ENCODE assay signal across 9 cellular contexts in genomic region chr18:10490401-10491289, GRCh38. TPM values are rescaled to one million over a fixed set of nuclear protein-coding genes. Genes with fewer than 3 reads are reported as not detected.
DNase-seq lines count a peak whose midpoint lies in the region; ATAC-seq and TF ChIP-seq lines count a peak whose summit lies in the region.
"Had no signal": no experiment of that assay in that cellular context is flagged by ENCODE, and none has a peak within 500 bp of the region (broad histone marks: within the 10 kb centered on the region; RNA-seq: fewer than 3 reads in every experiment).

No MANE protein-coding gene starts in this region.

- ATAC-seq in HG02870 (IDR thresholded peaks at IDR 0.05; ENCODE audit: unreplicated experiment) = peak; percentile 88
- ATAC-seq in naive thymus-derived CD4-positive, alpha-beta T cell = peak; percentile 98
- no peak for ATAC-seq in foreskin keratinocyte

- peak; percentile 72 for DNase-seq in NCI-H82 (lab: John Stamatoyannopoulos, UW)
- no peak for DNase-seq in NCI-H82 treated with DMSO at 0.1 percent for 48 hours (lab: John Stamatoyannopoulos, UW; ENCODE audit: unreplicated experiment)
- DNase-seq in OCI-LY7 (ENCODE audit: low spot score) = peak; percentile 95
- peak; percentile 14 for DNase-seq in activated T-helper 1 cell treated with anti-CD3 and anti-CD28 coated beads, Interleukin-12 subunit alpha, Interleukin-12 subunit beta, Interleukin-2, Interleukin-4 antibody, amounts not matched to agents 30 ng/mL and 10 ng/mL and 1 ng/mL, durations not matched to agents 14 hours and 24 hours and 36 hours (ENCODE audit: low spot score)
- DNase-seq in naive thymus-derived CD4-positive, alpha-beta T cell = peak; percentile 23 to 69 (median 60)
- DNase-seq in foreskin keratinocyte = no peak
- no peak for DNase-seq in NCI-H1417 treated with DMSO at 0.1 percent for 48 hours (lab: John Stamatoyannopoulos, UW)

- H3K9me3 Mint-ChIP-seq in activated T-helper 1 cell treated with anti-CD3 and anti-CD28 coated beads, Interleukin-12 subunit alpha, Interleukin-12 subunit beta, Interleukin-2, Interleukin-4 antibody, amounts not matched to agents 30 ng/mL and 10 ng/mL and 1 ng/mL, durations not matched to agents 14 hours and 24 hours and 36 hours = no peaks in the 10 kb centered on the region
- no peaks in the 10 kb centered on the region for H3K9me3 Mint-ChIP-seq in naive thymus-derived CD4-positive, alpha-beta T cell

- intact Hi-C loops in OCI-LY7 (cut with micrococcal nuclease; ENCODE audit: unreplicated experiment) = no loop called here
- intact Hi-C loops in activated T-helper 1 cell treated with anti-CD3 and anti-CD28 coated beads, Interleukin-12 subunit alpha, Interleukin-12 subunit beta, Interleukin-2, Interleukin-4 antibody, amounts not matched to agents 30 ng/mL and 10 ng/mL and 1 ng/mL, durations not matched to agents 14 hours and 24 hours and 36 hours (cut with micrococcal nuclease) = loop anchor here (10.0 kb wide), 1 partner anchor 276 kb away; no protein-coding TSS in a partner anchor
- intact Hi-C loops in naive thymus-derived CD4-positive, alpha-beta T cell (cut with micrococcal nuclease) = loop anchor here in 1 of 2 donors (1.0 kb wide), 1 partner anchor 35 kb away; no protein-coding TSS in a partner anchor

- H3K79me2 ChIP-seq in OCI-LY7 (ENCODE audit: insufficient read depth, low read depth, low read length) = no peaks in the 10 kb centered on the region
- H3K79me2 ChIP-seq: parathyroid adenoma had no signal

- no TSS peak for BruUV-seq in OCI-LY7 (replicated peaks; lab: Mats Ljungman, UMichigan)

- peak overlapping the region; percentile 95; the same call in 1 of the 2 replicates for H2AFZ ChIP-seq in OCI-LY7 (ENCODE audit: low read length)
- H2AFZ ChIP-seq: parathyroid adenoma had no signal

- H3K36me3 ChIP-seq in OCI-LY7 (ENCODE audit: insufficient read depth, low read length) = no peaks in the 10 kb centered on the region
- H3K36me3 ChIP-seq in naive thymus-derived CD4-positive, alpha-beta T cell (ENCODE audit: control insufficient read depth in 2 of 3, insufficient read depth in 3 of 3, low read length in 3 of 3) = no peaks in the 10 kb centered on the region

- CTCF ChIA-PET in OCI-LY7 (lab: Charles Lee; ENCODE audit: unreplicated experiment) = interaction anchor here (0.6 to 1.3 kb wide), 4 partner anchors 9 to 496 kb away, joined by 3 to 8 read pairs (median 4); no protein-coding TSS in a partner anchor
- CTCF ChIA-PET in naive thymus-derived CD4-positive, alpha-beta T cell (lab: Charles Lee) = interaction anchor here (1.4 kb wide), 1 partner anchor 44 kb away, joined by 3 read pairs; no protein-coding TSS in a partner anchor

- POLR2A ChIA-PET in OCI-LY7 (lab: Charles Lee) = interaction anchor here (0.6 to 1.9 kb wide), 4 partner anchors 10 to 595 kb away, joined by 3 to 14 read pairs (median 3); no protein-coding TSS in a partner anchor
- POLR2A ChIA-PET in naive thymus-derived CD4-positive, alpha-beta T cell (lab: Charles Lee) = no interaction called here

- H3K27ac Mint-ChIP-seq in activated T-helper 1 cell treated with anti-CD3 and anti-CD28 coated beads, Interleukin-12 subunit alpha, Interleukin-12 subunit beta, Interleukin-2, Interleukin-4 antibody, amounts not matched to agents 30 ng/mL and 10 ng/mL and 1 ng/mL, durations not matched to agents 14 hours and 24 hours and 36 hours = no peak overlapping the region
- H3K27ac Mint-ChIP-seq in naive thymus-derived CD4-positive, alpha-beta T cell = peak overlapping the region in 4 of 9 donors; percentile 44 to 85 (median 62)

- H3K4me2 ChIP-seq in OCI-LY7 (ENCODE audit: low read length) = peak overlapping the region; percentile 17; the same call in 1 of the 2 replicates

- H3K9me3 ChIP-seq in OCI-LY7 (ENCODE audit: low read length) = no peaks in the 10 kb centered on the region
- no peaks in the 10 kb centered on the region for H3K9me3 ChIP-seq in naive thymus-derived CD4-positive, alpha-beta T cell (ENCODE audit: control insufficient read depth in 2 of 3, low read length in 3 of 3)

- H3K27me3 Mint-ChIP-seq in activated T-helper 1 cell treated with anti-CD3 and anti-CD28 coated beads, Interleukin-12 subunit alpha, Interleukin-12 subunit beta, Interleukin-2, Interleukin-4 antibody, amounts not matched to agents 30 ng/mL and 10 ng/mL and 1 ng/mL, durations not matched to agents 14 hours and 24 hours and 36 hours (ENCODE audit: insufficient read depth) = peaks cover 1% of the 10 kb centered on the region
- peaks cover 0 to 2% (median 0%) of the 10 kb centered on the region in 5 donors for H3K27me3 Mint-ChIP-seq in naive thymus-derived CD4-positive, alpha-beta T cell

- no peaks in the 10 kb centered on the region for H4K20me1 ChIP-seq in OCI-LY7 (ENCODE audit: insufficient read depth, low read length)

- H3K27me3 ChIP-seq in naive thymus-derived CD4-positive, alpha-beta T cell (ENCODE audit: control insufficient read depth in 2 of 2, insufficient read depth in 2 of 2, low read length in 2 of 2) = no peaks in the 10 kb centered on the region
- H3K27me3 ChIP-seq in foreskin keratinocyte = no peaks in the 10 kb centered on the region

- H3K27ac ChIP-seq in OCI-LY7 (ENCODE audit: low read depth, low read length, poor library complexity, severe bottlenecking) = peak overlapping the region; percentile 6
- H3K27ac ChIP-seq in naive thymus-derived CD4-positive, alpha-beta T cell (ENCODE audit: low read depth, low read length) = no peak overlapping the region
- H3K27ac ChIP-seq in foreskin keratinocyte = no peak overlapping the region
- H3K27ac ChIP-seq: parathyroid adenoma had no signal

- H3K4me1 Mint-ChIP-seq in activated T-helper 1 cell treated with anti-CD3 and anti-CD28 coated beads, Interleukin-12 subunit alpha, Interleukin-12 subunit beta, Interleukin-2, Interleukin-4 antibody, amounts not matched to agents 30 ng/mL and 10 ng/mL and 1 ng/mL, durations not matched to agents 14 hours and 24 hours and 36 hours (ENCODE audit: low read depth) = peaks cover 10% of the 10 kb centered on the region
- H3K4me1 Mint-ChIP-seq in naive thymus-derived CD4-positive, alpha-beta T cell = peaks cover 0 to 11% (median 9%) of the 10 kb centered on the region in 7 donors

- no peak overlapping the region for H3K4me3 Mint-ChIP-seq in activated T-helper 1 cell treated with anti-CD3 and anti-CD28 coated beads, Interleukin-12 subunit alpha, Interleukin-12 subunit beta, Interleukin-2, Interleukin-4 antibody, amounts not matched to agents 30 ng/mL and 10 ng/mL and 1 ng/mL, durations not matched to agents 14 hours and 24 hours and 36 hours
- H3K4me3 Mint-ChIP-seq in naive thymus-derived CD4-positive, alpha-beta T cell = no peak overlapping the region

- no peak overlapping the region for H3K4me3 ChIP-seq in OCI-LY7 (ENCODE audit: low read depth, low read length, poor library complexity, severe bottlenecking)
- H3K4me3 ChIP-seq in naive thymus-derived CD4-positive, alpha-beta T cell (ENCODE audit: low read length) = no peak overlapping the region

- H3K9me2 ChIP-seq in OCI-LY7 (ENCODE audit: insufficient read depth, low read length) = no peaks in the 10 kb centered on the region

- TF ChIP-seq CTCF in OCI-LY7 (conservative IDR thresholded peaks at IDR 0.05; ENCODE audit: low read length) = peak; percentile 96
- no peak for TF ChIP-seq CTCF in foreskin keratinocyte (conservative IDR thresholded peaks at IDR 0.05)

- H3K4me1 ChIP-seq in OCI-LY7 (ENCODE audit: insufficient read depth, low read length, poor library complexity, severe bottlenecking) (peaks cover 23% of the 10 kb centered on the region), foreskin keratinocyte (no peaks in the 10 kb centered on the region)
- H3K4me1 ChIP-seq in naive thymus-derived CD4-positive, alpha-beta T cell (ENCODE audit: control insufficient read depth in 2 of 2, insufficient read depth in 2 of 2, low read length in 2 of 2) = no peaks in the 10 kb centered on the region
- H3K4me1 ChIP-seq: parathyroid adenoma had no signal

- H3K36me3 Mint-ChIP-seq in activated T-helper 1 cell treated with anti-CD3 and anti-CD28 coated beads, Interleukin-12 subunit alpha, Interleukin-12 subunit beta, Interleukin-2, Interleukin-4 antibody, amounts not matched to agents 30 ng/mL and 10 ng/mL and 1 ng/mL, durations not matched to agents 14 hours and 24 hours and 36 hours (ENCODE audit: low read depth) = no peaks in the 10 kb centered on the region
- no peaks in the 10 kb centered on the region for H3K36me3 Mint-ChIP-seq in naive thymus-derived CD4-positive, alpha-beta T cell

RNA-seq across cellular contexts. Expression of gene NAPG, which starts 35.2 kb away (rescaled TPM):
- 34.6 and 41.4 TPM in 2 replicates for total RNA-seq in OCI-LY7 (2014; rRNA removed; shearing (Covaris generic))
- 52.3 and 52.9 TPM in 2 replicates for total RNA-seq in OCI-LY7 (2022)
- total RNA-seq in activated T-helper 1 cell treated with anti-CD3 and anti-CD28 coated beads, Interleukin-12 subunit alpha, Interleukin-12 subunit beta, Interleukin-2, Interleukin-4 antibody, amounts not matched to agents 30 ng/mL and 10 ng/mL and 1 ng/mL, durations not matched to agents 14 hours and 24 hours and 36 hours = 37.4 and 40.3 TPM in 2 replicates
- total RNA-seq in naive thymus-derived CD4-positive, alpha-beta T cell = 10 to 100 TPM; 28.1 to 35.7 (median 30.0) TPM
- polyA plus RNA-seq in naive thymus-derived CD4-positive, alpha-beta T cell = 10 to 100 TPM; 10.2 to 12.9 TPM
- 28.3 and 28.6 TPM in 2 replicates for total RNA-seq in foreskin keratinocyte
- polyA plus RNA-seq in foreskin keratinocyte = 9.5 and 11.1 TPM in 2 replicates

RNA-seq across cellular contexts. Expression of gene APCDD1, which starts 36.2 kb away (rescaled TPM):
- 0.08 TPM in 1 of 2 replicates, not detected in the other for total RNA-seq in OCI-LY7 (2014; rRNA removed; shearing (Covaris generic))
- not detected in 2 replicates for total RNA-seq in OCI-LY7 (2022)
- not detected in 2 replicates for total RNA-seq in activated T-helper 1 cell treated with anti-CD3 and anti-CD28 coated beads, Interleukin-12 subunit alpha, Interleukin-12 subunit beta, Interleukin-2, Interleukin-4 antibody, amounts not matched to agents 30 ng/mL and 10 ng/mL and 1 ng/mL, durations not matched to agents 14 hours and 24 hours and 36 hours
- total RNA-seq in naive thymus-derived CD4-positive, alpha-beta T cell = under 1 TPM in 2 of 5 experiments, not detected in 3; 0.16 to 0.81 TPM
- not detected for polyA plus RNA-seq in naive thymus-derived CD4-positive, alpha-beta T cell
- 2.8 and 5.6 TPM in 2 replicates for total RNA-seq in foreskin keratinocyte
- 2.0 and 4.8 TPM in 2 replicates for polyA plus RNA-seq in foreskin keratinocyte

Comparison
In these comparisons a context has a peak if more than half of its experiments do, and no peak if none do; other contexts are left out.
1. DNase-seq: peak in NCI-H82 (single experiment), OCI-LY7 (single experiment), activated T-helper 1 cell treated with anti-CD3 and anti-CD28 coated beads, Interleukin-12 subunit alpha, Interleukin-12 subunit beta, Interleukin-2, Interleukin-4 antibody, amounts not matched to agents 30 ng/mL and 10 ng/mL and 1 ng/mL, durations not matched to agents 14 hours and 24 hours and 36 hours (single experiment) and naive thymus-derived CD4-positive, alpha-beta T cell (9 of 9); none in NCI-H82 treated with DMSO at 0.1 percent for 48 hours (single experiment), foreskin keratinocyte (0 of 2) and NCI-H1417 treated with DMSO at 0.1 percent for 48 hours (single experiment).